ENCODE assay signal across 21 cellular contexts in genomic region chr3:120764206-120764605, GRCh38. TPM values are rescaled to one million over a fixed set of nuclear protein-coding genes. Genes with fewer than 3 reads are reported as not detected.
DNase-seq lines count a peak whose midpoint lies in the region; ATAC-seq and TF ChIP-seq lines count a peak whose summit lies in the region.
"Had no signal": no experiment of that assay in that cellular context is flagged by ENCODE, and none has a peak within 500 bp of the region (broad histone marks: within the 10 kb centered on the region; RNA-seq: fewer than 3 reads in every experiment).

No MANE protein-coding gene starts in this region.

- DNase-seq in cardiac muscle cell (ENCODE audit: low read depth in 1 of 2, low spot score in 1 of 2) (peak in 1 of 2 donors; percentile 29), right atrium auricular region (ENCODE audit: low spot score) (no peak), Karpas-422 (no peak), glutamatergic neuron (no peak), foreskin melanocyte (no peak), NCI-H1092 (lab: John Stamatoyannopoulos, UW) (no peak)
- no peak for DNase-seq in stimulated activated CD4-positive, alpha-beta T cell treated with anti-CD3 and anti-CD28 coated beads, Interleukin-2, amount 100 ng/mL, for 24 hours
- DNase-seq: activated CD4-positive, alpha-beta T cell treated with anti-CD3 and anti-CD28 coated beads for 4 hours; activated CD8-positive, alpha-beta memory T cell treated with anti-CD3 and anti-CD28 coated beads, Interleukin-2, amount 50 U/mL, for 48 hours; activated naive CD4-positive, alpha-beta T cell; anterior cingulate cortex; CD4-positive, alpha-beta T cell; left ventricle myocardium inferior; mucosa of descending colon; NCI-H146; NCI-H524 treated with DMSO at 0.1 percent for 48 hours; occipital lobe; sigmoid colon; stimulated activated CD4-positive, alpha-beta T cell treated with anti-CD3 and anti-CD28 coated beads, Interleukin-2, amount 100 ng/mL, for 48 hours; uterus had no signal

- peaks cover 38% of the 10 kb centered on the region for H3K4me1 Mint-ChIP-seq in glutamatergic neuron (ENCODE audit: low read depth, unreplicated experiment)

- H3K79me2 ChIP-seq in Karpas-422 (ENCODE audit: low read length) = peaks cover 88% of the 10 kb centered on the region

- H3K36me3 ChIP-seq in cardiac muscle cell (no peaks in the 10 kb centered on the region), right atrium auricular region (no peaks in the 10 kb centered on the region), Karpas-422 (ENCODE audit: insufficient read depth, low read length) (0 out of 2 replicates have a peak, but pooled peaks cover 5% of the 10 kb centered on the region)
- H3K36me3 ChIP-seq: left ventricle myocardium inferior, sigmoid colon, uterus had no signal

- TF ChIP-seq CTCF in cardiac muscle cell (IDR thresholded peaks at IDR 0.05; ENCODE audit: low read depth, low read length) (no peak), right atrium auricular region (IDR thresholded peaks at IDR 0.05) (no peak), glutamatergic neuron (IDR thresholded peaks at IDR 0.05; ENCODE audit: partially characterized antibody, unreplicated experiment) (no peak)

- H3K27me3 ChIP-seq in cardiac muscle cell (no peaks in the 10 kb centered on the region), right atrium auricular region (no peaks in the 10 kb centered on the region), Karpas-422 (ENCODE audit: low read length) (no peaks in the 10 kb centered on the region)
- H3K27me3 ChIP-seq: sigmoid colon, uterus had no signal

- H3K9me2 ChIP-seq in Karpas-422 (replicated peaks; ENCODE audit: insufficient read depth, low read length) = no peaks in the 10 kb centered on the region

- ATAC-seq in HG03139 (IDR thresholded peaks at IDR 0.05; ENCODE audit: unreplicated experiment) = no peak
- ATAC-seq: mucosa of descending colon had no signal

- no peak overlapping the region for H2AFZ ChIP-seq in Karpas-422 (ENCODE audit: low read length)

- H4K20me1 ChIP-seq in Karpas-422 (ENCODE audit: insufficient read depth, low read depth, low read length) = no peaks in the 10 kb centered on the region

- H3K9me3 ChIP-seq in cardiac muscle cell (ENCODE audit: low read depth) (no peaks in the 10 kb centered on the region), right atrium auricular region (no peaks in the 10 kb centered on the region), Karpas-422 (ENCODE audit: low read length) (no peaks in the 10 kb centered on the region)
- H3K9me3 ChIP-seq: left ventricle myocardium inferior, mucosa of descending colon, sigmoid colon, uterus had no signal

- H3K27ac ChIP-seq in cardiac muscle cell = peak overlapping the region; percentile 61
- no peak overlapping the region for H3K27ac ChIP-seq in right atrium auricular region
- peak overlapping the region; percentile 40 for H3K27ac ChIP-seq in Karpas-422 (ENCODE audit: low read length)
- H3K27ac ChIP-seq: left ventricle myocardium inferior, sigmoid colon, uterus had no signal

- H3K9me3 Mint-ChIP-seq in glutamatergic neuron (ENCODE audit: unreplicated experiment) = peaks cover 2% of the 10 kb centered on the region
- H3K9me3 Mint-ChIP-seq: CD4-positive, alpha-beta T cell had no signal

- no peaks in the 10 kb centered on the region for H3K36me3 Mint-ChIP-seq in glutamatergic neuron (ENCODE audit: unreplicated experiment)

- H3K27ac Mint-ChIP-seq in glutamatergic neuron (ENCODE audit: unreplicated experiment) = no peak overlapping the region
- H3K27ac Mint-ChIP-seq: CD4-positive, alpha-beta T cell had no signal

- H3K9ac ChIP-seq in Karpas-422 (ENCODE audit: low read length) = no peak overlapping the region; the same call in 1 of the 2 replicates

- H3K4me1 ChIP-seq in cardiac muscle cell (ENCODE audit: low read depth) (peaks cover 19% of the 10 kb centered on the region), right atrium auricular region (peaks cover 0 to 12% of the 10 kb centered on the region in 2 donors), Karpas-422 (ENCODE audit: low read length) (peaks cover 51% of the 10 kb centered on the region)

- H3K4me3 Mint-ChIP-seq in glutamatergic neuron (ENCODE audit: unreplicated experiment) = peak overlapping the region; percentile 62
- H3K4me3 Mint-ChIP-seq: CD4-positive, alpha-beta T cell had no signal

- H3K4me3 ChIP-seq in cardiac muscle cell (no peak overlapping the region), right atrium auricular region (no peak overlapping the region), Karpas-422 (ENCODE audit: low read length) (no peak overlapping the region)
- H3K4me3 ChIP-seq: left ventricle myocardium inferior, mucosa of descending colon, sigmoid colon, uterus had no signal

- peak overlapping the region; percentile 33 for H3K4me2 ChIP-seq in Karpas-422 (ENCODE audit: low read depth, low read length, poor library complexity, severe bottlenecking)

- H3K27me3 Mint-ChIP-seq in glutamatergic neuron (ENCODE audit: unreplicated experiment) = peaks cover 1% of the 10 kb centered on the region
- H3K27me3 Mint-ChIP-seq: CD4-positive, alpha-beta T cell had no signal

RNA-seq across cellular contexts. Expression of gene GTF2E1, which starts 21.7 kb away (rescaled TPM):
- total RNA-seq in cardiac muscle cell (22.1 and 23.6 TPM in 2 replicates), right atrium auricular region (1 to 10 TPM; 6.8 to 9.6 TPM), glutamatergic neuron (ENCODE audit: unreplicated experiment) (40.5 TPM)
- 12.9 and 21.5 TPM in 2 replicates for polyA plus RNA-seq in cardiac muscle cell
- total RNA-seq in Karpas-422 (2014; rRNA removed; shearing (Covaris generic); ENCODE audit: low replicate concordance) = 19.5 and 28.1 TPM in 2 replicates

RNA-seq across cellular contexts. Expression of gene RABL3, which starts 21.9 kb away (rescaled TPM):
- total RNA-seq in cardiac muscle cell (12.5 and 16.6 TPM in 2 replicates), right atrium auricular region (10 to 100 TPM in 1 of 2 donors, 1 to 10 TPM in 1; 7.6 to 14.2 TPM), glutamatergic neuron (ENCODE audit: unreplicated experiment) (12.6 TPM)
- 15.0 and 22.3 TPM in 2 replicates for polyA plus RNA-seq in cardiac muscle cell
- total RNA-seq in Karpas-422 (2014; rRNA removed; shearing (Covaris generic); ENCODE audit: low replicate concordance) = 15.2 and 19.2 TPM in 2 replicates

Comparison
In these comparisons a context has a peak if more than half of its experiments do, and no peak if none do; other contexts are left out.
1. H3K27ac ChIP-seq: peak in cardiac muscle cell (single experiment) and Karpas-422 (single experiment); none in right atrium auricular region (0 of 2).